8 cellular contexts compared by ENCODE assay signal in genomic region chr1:171743014-171743870, GRCh38. TPM values are rescaled to one million over a fixed set of nuclear protein-coding genes. Genes with fewer than 3 reads are reported as not detected.
DNase-seq lines count a peak whose midpoint lies in the region; ATAC-seq and TF ChIP-seq lines count a peak whose summit lies in the region.

No MANE protein-coding gene starts in this region.

- H3K27me3 ChIP-seq in endodermal cell (ENCODE audit: control insufficient read depth, insufficient read depth, low read length, poor library complexity, severe bottlenecking) (no peaks in the 10 kb centered on the region), muscle layer of colon (ENCODE audit: control insufficient read depth in 1 of 2, insufficient read depth in 2 of 2, low read length in 2 of 2) (no peaks in the 10 kb centered on the region)

- peak overlapping the region; percentile 91 for H3K4me3 ChIP-seq in endodermal cell (ENCODE audit: low read length)
- H3K4me3 ChIP-seq in muscle layer of colon (ENCODE audit: low read depth in 1 of 2, low read length in 2 of 2) = peak overlapping the region; percentile 89 to 97

- TF ChIP-seq CTCF in endodermal cell (conservative IDR thresholded peaks at IDR 0.05) = no peak

- 50 to 53% methylated on average over 8 to 9 of the region's 9 CpGs for WGBS in endodermal cell (ENCODE audit: insufficient coverage in 1 of 2, insufficient read length in 1 of 2), 2 experiments

- H3K4me1 Mint-ChIP-seq in T-cell (peaks cover 54 to 59% (median 54%) of the 10 kb centered on the region in 3 donors), endodermal cell (peaks cover 18% of the 10 kb centered on the region)

- H3K36me3 Mint-ChIP-seq in T-cell (peaks cover 1% of the 10 kb centered on the region), endodermal cell (ENCODE audit: low read depth) (no peaks in the 10 kb centered on the region)

- H3K9me3 Mint-ChIP-seq in T-cell (no peaks in the 10 kb centered on the region), endodermal cell (no peaks in the 10 kb centered on the region)

- ATAC-seq in T-cell (replicated peaks in 1 of 4) (no peak), GM18511 (IDR thresholded peaks at IDR 0.05; ENCODE audit: unreplicated experiment) (no peak)

- H3K4me3 Mint-ChIP-seq in T-cell (peak overlapping the region; percentile 95 to 100 (median 99)), endodermal cell (peak overlapping the region; percentile 99)

- H3K36me3 ChIP-seq in endodermal cell (ENCODE audit: control insufficient read depth, insufficient read depth, low read length) = no peaks in the 10 kb centered on the region
- H3K36me3 ChIP-seq in muscle layer of colon (ENCODE audit: insufficient read depth, low read length) = no peaks in the 10 kb centered on the region

- peak overlapping the region; percentile 65 for H3K9ac ChIP-seq in endodermal cell (ENCODE audit: extremely low read depth, low read length, poor library complexity, severe bottlenecking)
- H3K9ac ChIP-seq in muscle layer of colon (ENCODE audit: low read length) = peak overlapping the region; percentile 99

- peak overlapping the region; percentile 100 for H3K27ac Mint-ChIP-seq in T-cell
- H3K27ac Mint-ChIP-seq in endodermal cell = peak overlapping the region; percentile 99

- H3K27ac ChIP-seq in endodermal cell (ENCODE audit: low read depth, low read length) (no peak overlapping the region), muscle layer of colon (ENCODE audit: low read depth, low read length) (peak overlapping the region; percentile 82)

- H3K4me1 ChIP-seq in endodermal cell (ENCODE audit: control insufficient read depth, insufficient read depth, low read length) = no peaks in the 10 kb centered on the region
- peaks cover 18% of the 10 kb centered on the region for H3K4me1 ChIP-seq in muscle layer of colon (ENCODE audit: insufficient read depth, low read length)

- H3K9me3 ChIP-seq in endodermal cell (ENCODE audit: control insufficient read depth, low read length) (no peaks in the 10 kb centered on the region), muscle layer of colon (ENCODE audit: low read length) (no peaks in the 10 kb centered on the region)

- POLR2A ChIA-PET in T-cell (lab: Charles Lee) = interaction anchor here (0.6 to 2.0 kb wide), 11 partner anchors 9 to 896 kb away, joined by 3 to 13 read pairs (median 4); partner anchors contain the start of genes METTL13 (in 1 of the 2) and PRRC2C (in 1 of the 2)

- CTCF ChIA-PET in T-cell (lab: Charles Lee) = interaction anchor here (0.6 to 2.1 kb wide), 11 partner anchors 27 to 1851 kb away, joined by 3 to 9 read pairs (median 3); partner anchors contain the start of genes FMO4 (in 1 of the 2) and METTL13 (in 1 of the 2)

- no peaks in the 10 kb centered on the region for H3K27me3 Mint-ChIP-seq in T-cell
- H3K27me3 Mint-ChIP-seq in endodermal cell (ENCODE audit: insufficient read depth) = no peaks in the 10 kb centered on the region

- DNase-seq in stimulated activated CD4-positive, alpha-beta T cell treated with anti-CD3 and anti-CD28 coated beads, Interleukin-4, amount 100 ng/mL, for 24 hours = peak; percentile 29
- DNase-seq in stimulated activated CD4-positive, alpha-beta T cell treated with anti-CD3 and anti-CD28 coated beads, Interleukin-12 subunit alpha, Interleukin-12 subunit beta, amount 100 ng/mL, for 4 hours = no peak
- peak in 1 of 34 experiments; percentile 1 for DNase-seq in T-cell
- DNase-seq in endodermal cell = no peak
- DNase-seq in 8988T = no peak
- DNase-seq in SKM-1 (lab: John Stamatoyannopoulos, UW; ENCODE audit: unreplicated experiment) = no peak

RNA-seq across cellular contexts. Expression of gene VAMP4, which starts 1.4 kb away (rescaled TPM):
- total RNA-seq in T-cell = 10 to 100 TPM; 17.8 to 39.9 (median 33.9) TPM
- total RNA-seq in endodermal cell = 1 to 10 TPM; 6.2 to 6.9 TPM
- 11.6 TPM for polyA plus RNA-seq in endodermal cell (2013, experiment 1 of 2)
- 11.1 TPM for polyA plus RNA-seq in endodermal cell (2013, experiment 2 of 2)

RNA-seq across cellular contexts. Expression of gene METTL13, which starts 38.2 kb away (rescaled TPM):
- total RNA-seq in T-cell (10 to 100 TPM; 16.0 to 37.6 (median 35.2) TPM), endodermal cell (10 to 100 TPM; 32.1 to 38.5 TPM)
- polyA plus RNA-seq in endodermal cell (2013, experiment 1 of 2) = 22.0 TPM
- 16.5 TPM for polyA plus RNA-seq in endodermal cell (2013, experiment 2 of 2)
